Comparison of ENCODE assay signal across 19 cellular contexts in genomic region chr10:15374156-15374555, GRCh38. TPM values are rescaled to one million over a fixed set of nuclear protein-coding genes. Genes with fewer than 3 reads are reported as not detected.
A peak's percentile ranks its signal among the peaks of the same experiment; 100 is the strongest.
DNase-seq lines count a peak whose midpoint lies in the region; ATAC-seq and TF ChIP-seq lines count a peak whose summit lies in the region.
"Had no signal": no experiment of that assay in that cellular context is flagged by ENCODE, and none has a peak within 500 bp of the region (broad histone marks: within the 10 kb centered on the region; RNA-seq: fewer than 3 reads in every experiment).

No MANE protein-coding gene starts in this region.

- H3K9me3 Mint-ChIP-seq in osteocyte (ENCODE audit: unreplicated experiment): no peaks in the 10 kb centered on the region
- H3K9me3 Mint-ChIP-seq in effector memory CD8-positive, alpha-beta T cell: no peaks in the 10 kb centered on the region
- H3K9me3 Mint-ChIP-seq: CD8-positive, alpha-beta memory T cell; stimulated activated naive CD8-positive, alpha-beta T cell treated with anti-CD3 and anti-CD28 coated beads, Interleukin-15, amount 100 ng/mL, for 72 hours had no signal

- H3K27me3 Mint-ChIP-seq in osteocyte (ENCODE audit: unreplicated experiment): peaks cover 21% of the 10 kb centered on the region
- peaks cover 67 to 75% of the 10 kb centered on the region in 2 donors for H3K27me3 Mint-ChIP-seq in effector memory CD8-positive, alpha-beta T cell

- DNase-seq in osteocyte (ENCODE audit: extremely low spot score, unreplicated experiment) (peak; percentile 13), NCI-H2029 (lab: John Stamatoyannopoulos, UW) (no peak), midbrain (lab: John Stamatoyannopoulos, UW) (no peak), anterior cingulate cortex (lab: John Stamatoyannopoulos, UW) (no peak)
- DNase-seq in effector memory CD8-positive, alpha-beta T cell: no peak
- DNase-seq: activated CD4-positive, alpha-beta T cell treated with anti-CD3 and anti-CD28 coated beads for 48 hours; activated effector memory CD4-positive, alpha-beta T cell treated with anti-CD3 and anti-CD28 coated beads, Interleukin-2, amount 50 U/mL, for 16 hours; CD8-positive, alpha-beta memory T cell; DND-41; glutamatergic neuron; NCI-H2029 treated with DMSO at 0.1 percent for 48 hours; NCI-H524; pancreas; stimulated activated CD4-positive, alpha-beta T cell treated with anti-CD3 and anti-CD28 coated beads, Interleukin-1b, Interleukin-23, amount 100 ng/mL, for 48 hours; stimulated activated naive CD8-positive, alpha-beta T cell treated with anti-CD3 and anti-CD28 coated beads, Interleukin-15, amount 100 ng/mL, for 72 hours; SW 1271 had no signal

- TF ChIP-seq CTCF in osteocyte (IDR thresholded peaks at IDR 0.05): no peak

- ATAC-seq in GM18517 (IDR thresholded peaks at IDR 0.05; ENCODE audit: unreplicated experiment) (peak; percentile 63), GM21515 (IDR thresholded peaks at IDR 0.05; ENCODE audit: unreplicated experiment) (peak; percentile 47), HG03520 (IDR thresholded peaks at IDR 0.05; ENCODE audit: unreplicated experiment) (peak; percentile 54)
- no peak for ATAC-seq in effector memory CD8-positive, alpha-beta T cell (replicated peaks)
- ATAC-seq: pancreas; stimulated activated naive CD8-positive, alpha-beta T cell treated with anti-CD3 and anti-CD28 coated beads, Interleukin-15, amount 100 ng/mL, for 72 hours had no signal

- no peaks in the 10 kb centered on the region for H3K36me3 Mint-ChIP-seq in osteocyte (ENCODE audit: unreplicated experiment)
- no peaks in the 10 kb centered on the region for H3K36me3 Mint-ChIP-seq in effector memory CD8-positive, alpha-beta T cell (ENCODE audit: insufficient read depth)
- H3K36me3 Mint-ChIP-seq: CD8-positive, alpha-beta memory T cell had no signal

- peaks cover 9% of the 10 kb centered on the region for H3K4me1 Mint-ChIP-seq in osteocyte (ENCODE audit: unreplicated experiment)
- H3K4me1 Mint-ChIP-seq in effector memory CD8-positive, alpha-beta T cell (ENCODE audit: low read depth in 2 of 2): peaks cover 0 to 6% of the 10 kb centered on the region in 2 donors

- no peak overlapping the region for H3K27ac Mint-ChIP-seq in osteocyte (ENCODE audit: unreplicated experiment)
- H3K27ac Mint-ChIP-seq in effector memory CD8-positive, alpha-beta T cell: no peak overlapping the region
- H3K27ac Mint-ChIP-seq: CD8-positive, alpha-beta memory T cell; stimulated activated naive CD8-positive, alpha-beta T cell treated with anti-CD3 and anti-CD28 coated beads, Interleukin-15, amount 100 ng/mL, for 72 hours had no signal

- H3K4me3 Mint-ChIP-seq in osteocyte (ENCODE audit: unreplicated experiment): no peak overlapping the region
- no peak overlapping the region for H3K4me3 Mint-ChIP-seq in effector memory CD8-positive, alpha-beta T cell
- H3K4me3 Mint-ChIP-seq: stimulated activated naive CD8-positive, alpha-beta T cell treated with anti-CD3 and anti-CD28 coated beads, Interleukin-15, amount 100 ng/mL, for 72 hours had no signal

RNA-seq across cellular contexts. Expression of gene FAM171A1, which starts 3.1 kb away (rescaled TPM):
- total RNA-seq in osteocyte: 30.4 and 32.9 TPM in 2 replicates
